Comparison of ENCODE assay signal across 10 cellular contexts in the genomic region with DNA sequence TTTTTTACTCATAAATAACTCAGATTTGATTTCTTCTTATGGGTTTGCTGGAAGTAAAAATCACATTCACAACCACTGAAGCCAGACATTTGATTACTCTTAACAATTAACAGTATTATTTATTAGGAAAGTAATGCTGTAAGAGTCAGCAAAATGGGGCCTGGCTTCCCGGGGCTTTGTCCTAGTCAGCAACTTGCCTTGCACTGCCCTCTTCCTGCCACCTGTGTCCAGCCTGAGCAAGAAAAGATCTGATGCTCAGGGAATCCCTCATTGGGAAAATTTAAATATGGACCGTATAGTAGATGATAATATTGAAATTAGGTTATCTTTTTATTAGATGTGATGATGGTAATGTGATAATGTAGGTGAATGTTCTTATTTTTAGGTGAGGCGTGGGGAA. TPM values are rescaled to one million over a fixed set of nuclear protein-coding genes. Genes with fewer than 3 reads are reported as not detected.
DNase-seq lines count a peak whose midpoint lies in the region; ATAC-seq and TF ChIP-seq lines count a peak whose summit lies in the region.
"Had no signal": no experiment of that assay in that cellular context is flagged by ENCODE, and none has a peak within 500 bp of the region (broad histone marks: within the 10 kb centered on the region; RNA-seq: fewer than 3 reads in every experiment).

No MANE protein-coding gene starts in this region.

- no peaks in the 10 kb centered on the region for H3K9me3 Mint-ChIP-seq in T-helper 2 cell treated with Interferon-gamma antibody and Interleukin-4, amounts not matched to agents 5 μg/mL and 100 μg/mL, for 36 hours
- H3K9me3 Mint-ChIP-seq: activated CD4-positive, alpha-beta memory T cell treated with anti-CD3 and anti-CD28 coated beads, Interleukin-2, amount 10 ng/mL, durations not matched to agents 7 days and 5 days had no signal

- peak; percentile 17 for DNase-seq in Daoy (ENCODE audit: low read depth)
- DNase-seq in OCI-LY7 (ENCODE audit: low spot score) = no peak
- DNase-seq in epithelial cell of esophagus (ENCODE audit: low read depth) = peak; percentile 57
- DNase-seq in midbrain (lab: John Stamatoyannopoulos, UW) = peak; percentile 38
- DNase-seq in dedifferentiated amniotic fluid mesenchymal stem cell (ENCODE audit: extremely low spot score) = no peak
- DNase-seq in T-helper 2 cell treated with Interferon-gamma antibody and Interleukin-4, amounts not matched to agents 5 μg/mL and 100 μg/mL, for 36 hours (ENCODE audit: low spot score) = no peak
- no peak for DNase-seq in stimulated activated CD4-positive, alpha-beta T cell treated with anti-CD3 and anti-CD28 coated beads, Interleukin-4, amount 100 ng/mL, for 24 hours
- DNase-seq: activated CD4-positive, alpha-beta memory T cell treated with anti-CD3 and anti-CD28 coated beads, Interleukin-2, amount 10 ng/mL, durations not matched to agents 7 days and 5 days had no signal

- peaks cover 40% of the 10 kb centered on the region for H3K4me1 ChIP-seq in OCI-LY7 (ENCODE audit: insufficient read depth, low read length, poor library complexity, severe bottlenecking)

- H2AFZ ChIP-seq in OCI-LY7 (ENCODE audit: low read length) = peak overlapping the region; percentile 51; the same call in 1 of the 2 replicates

- no peak overlapping the region for H3K27ac ChIP-seq in OCI-LY7 (ENCODE audit: low read depth, low read length, poor library complexity, severe bottlenecking)
- H3K27ac ChIP-seq: upper lobe of left lung had no signal

- no peak overlapping the region for H3K4me3 ChIP-seq in OCI-LY7 (ENCODE audit: low read depth, low read length, poor library complexity, severe bottlenecking)
- H3K4me3 ChIP-seq in epithelial cell of esophagus (ENCODE audit: low read length) = no peak overlapping the region
- H3K4me3 ChIP-seq: upper lobe of left lung had no signal

- no TSS peak for BruUV-seq in OCI-LY7 (replicated peaks; lab: Mats Ljungman, UMichigan)

- no peak overlapping the region for H3K4me3 Mint-ChIP-seq in T-helper 2 cell treated with Interferon-gamma antibody and Interleukin-4, amounts not matched to agents 5 μg/mL and 100 μg/mL, for 36 hours
- H3K4me3 Mint-ChIP-seq: activated CD4-positive, alpha-beta memory T cell treated with anti-CD3 and anti-CD28 coated beads, Interleukin-2, amount 10 ng/mL, durations not matched to agents 7 days and 5 days had no signal

- H3K27me3 Mint-ChIP-seq in T-helper 2 cell treated with Interferon-gamma antibody and Interleukin-4, amounts not matched to agents 5 μg/mL and 100 μg/mL, for 36 hours (ENCODE audit: low read depth) = no peaks in the 10 kb centered on the region
- H3K27me3 Mint-ChIP-seq: activated CD4-positive, alpha-beta memory T cell treated with anti-CD3 and anti-CD28 coated beads, Interleukin-2, amount 10 ng/mL, durations not matched to agents 7 days and 5 days had no signal

- H3K27ac Mint-ChIP-seq in T-helper 2 cell treated with Interferon-gamma antibody and Interleukin-4, amounts not matched to agents 5 μg/mL and 100 μg/mL, for 36 hours = no peak overlapping the region
- H3K27ac Mint-ChIP-seq: activated CD4-positive, alpha-beta memory T cell treated with anti-CD3 and anti-CD28 coated beads, Interleukin-2, amount 10 ng/mL, durations not matched to agents 7 days and 5 days had no signal

- H3K36me3 ChIP-seq in OCI-LY7 (ENCODE audit: insufficient read depth, low read length) = no peaks in the 10 kb centered on the region
- H3K36me3 ChIP-seq: upper lobe of left lung had no signal

- H4K20me1 ChIP-seq in OCI-LY7 (ENCODE audit: insufficient read depth, low read length) = no peaks in the 10 kb centered on the region

- H3K9me3 ChIP-seq in OCI-LY7 (ENCODE audit: low read length) = no peaks in the 10 kb centered on the region
- H3K9me3 ChIP-seq: upper lobe of left lung had no signal

- no peak overlapping the region for H3K4me2 ChIP-seq in OCI-LY7 (ENCODE audit: low read length)

- ATAC-seq in HG03025 (IDR thresholded peaks at IDR 0.05; ENCODE audit: low FRiP score, unreplicated experiment) = no peak

- POLR2A ChIA-PET in OCI-LY7 (lab: Charles Lee) = interaction anchor here (0.5 to 1.2 kb wide), 2 partner anchors 19 to 703 kb away, joined by 3 read pairs; no protein-coding TSS in a partner anchor

- CTCF ChIA-PET in OCI-LY7 (lab: Charles Lee; ENCODE audit: unreplicated experiment) = no interaction called here

- H3K79me2 ChIP-seq in OCI-LY7 (ENCODE audit: insufficient read depth, low read depth, low read length) = no peaks in the 10 kb centered on the region

- H3K9me2 ChIP-seq in OCI-LY7 (ENCODE audit: insufficient read depth, low read length) = no peaks in the 10 kb centered on the region

- TF ChIP-seq CTCF in OCI-LY7 (conservative IDR thresholded peaks at IDR 0.05; ENCODE audit: low read length) = no peak
- peak; percentile 53 for TF ChIP-seq CTCF in epithelial cell of esophagus (IDR thresholded peaks at IDR 0.05; ENCODE audit: insufficient read depth, low read depth, low read length, missing control alignments)

- intact Hi-C loops in OCI-LY7 (cut with micrococcal nuclease; ENCODE audit: unreplicated experiment) = no loop called here

- no peaks in the 10 kb centered on the region for H3K36me3 Mint-ChIP-seq in T-helper 2 cell treated with Interferon-gamma antibody and Interleukin-4, amounts not matched to agents 5 μg/mL and 100 μg/mL, for 36 hours (ENCODE audit: low read depth)

- peaks cover 6% of the 10 kb centered on the region for H3K4me1 Mint-ChIP-seq in T-helper 2 cell treated with Interferon-gamma antibody and Interleukin-4, amounts not matched to agents 5 μg/mL and 100 μg/mL, for 36 hours (ENCODE audit: low read depth)

RNA-seq across cellular contexts. Expression of a gene that starts 30.8 kb away (rescaled TPM):
- 5.0 and 12.0 TPM in 2 replicates for total RNA-seq in Daoy (2014; rRNA removed; shearing (Covaris generic))
- total RNA-seq in OCI-LY7 (2014; rRNA removed; shearing (Covaris generic)) = 17.9 and 18.7 TPM in 2 replicates
- 18.5 and 20.6 TPM in 2 replicates for total RNA-seq in OCI-LY7 (2022)

Comparison
In these comparisons a context has a peak if more than half of its experiments do, and no peak if none do; other contexts are left out.
1. DNase-seq: peak in Daoy (single experiment), epithelial cell of esophagus (single experiment) and midbrain (single experiment); none in OCI-LY7 (single experiment), dedifferentiated amniotic fluid mesenchymal stem cell (single experiment), T-helper 2 cell treated with Interferon-gamma antibody and Interleukin-4, amounts not matched to agents 5 μg/mL and 100 μg/mL, for 36 hours (single experiment) and stimulated activated CD4-positive, alpha-beta T cell treated with anti-CD3 and anti-CD28 coated beads, Interleukin-4, amount 100 ng/mL, for 24 hours (single experiment).